Comparison of ENCODE assay signal across 1 cellular context in genomic region chr1:23216771-23217420, GRCh38.
TF ChIP-seq lines count a peak whose summit lies in the region.

No MANE protein-coding gene starts in this region.

TF ChIP-seq in K562, 482 proteins besides CTCF, POLR2A, EP300 and RAD21:
- peak; percentile 41; the same call in 1 of the 2 replicates for TF ChIP-seq DEAF1 (CRISPR knock-in tag; IDR thresholded peaks at IDR 0.05)
- TF ChIP-seq SMC3 (conservative IDR thresholded peaks at IDR 0.05; ENCODE audit: insufficient read depth, low read depth, low read length) = peak; percentile 67
- TF ChIP-seq HMG20A (CRISPR knock-in tag; conservative IDR thresholded peaks at IDR 0.05) = no peak
- TF ChIP-seq PYGO2 (tag; IDR thresholded peaks at IDR 0.05) = no peak
- 0 out of 2 replicates have a peak, but pooled peaks have one; percentile 19 for TF ChIP-seq ATF7 (IDR thresholded peaks at IDR 0.05)
- TF ChIP-seq NONO (IDR thresholded peaks at IDR 0.05; ENCODE audit: low read depth in 2 of 2, low read length in 1 of 2) = peak in 1 of 2 experiments; percentile 67; a peak in 1 of 4 replicates
- TF ChIP-seq ID3 (CRISPR knock-in tag; IDR thresholded peaks at IDR 0.05) = no peak
- 0 out of 2 replicates have a peak, but pooled peaks have one; percentile 40 for TF ChIP-seq ID3 (tag; IDR thresholded peaks at IDR 0.05)
- peak; percentile 21; the same call in 1 of the 2 replicates for TF ChIP-seq CTBP1 (IDR thresholded peaks at IDR 0.05; ENCODE audit: borderline replicate concordance)
- TF ChIP-seq NFIC (IDR thresholded peaks at IDR 0.05) = 0 out of 2 replicates have a peak, but pooled peaks have one; percentile 8
- TF ChIP-seq YBX1 (IDR thresholded peaks at IDR 0.05) = no peak
- TF ChIP-seq KDM5B (IDR thresholded peaks at IDR 0.05; ENCODE audit: insufficient replicate concordance, low read depth, low read length) = peak; percentile 43
- no peak for TF ChIP-seq ZNF398 (CRISPR knock-in tag; IDR thresholded peaks at IDR 0.05)
- peak; percentile 98 for TF ChIP-seq ZBTB7A (IDR thresholded peaks at IDR 0.05; ENCODE audit: borderline replicate concordance, control insufficient read depth, low read depth, low read length)
- 0 out of 2 replicates have a peak, but pooled peaks have one; percentile 31 for TF ChIP-seq SAFB (IDR thresholded peaks at IDR 0.05; ENCODE audit: borderline replicate concordance, low read depth, low read length)
- no peak for TF ChIP-seq NR4A1 (CRISPR knock-in tag; IDR thresholded peaks at IDR 0.05)
- TF ChIP-seq NR4A1 (tag; IDR thresholded peaks at IDR 0.05) = peak; percentile 18; the same call in 1 of the 2 replicates
- TF ChIP-seq GTF2F1 (IDR thresholded peaks at IDR 0.05; ENCODE audit: low read depth, low read length) = no peak
- peak; percentile 17 for TF ChIP-seq CCNT2 (IDR thresholded peaks at IDR 0.05; ENCODE audit: borderline replicate concordance, extremely low read depth, insufficient read length, low read depth, low read length)
- TF ChIP-seq UBTF (IDR thresholded peaks at IDR 0.05; ENCODE audit: borderline replicate concordance in 1 of 2, low read depth in 2 of 2, low read length in 2 of 2) = 0 out of 4 replicates have a peak, but pooled peaks of 1 of the 2 experiments have one; percentile 12
- peak; percentile 78 for TF ChIP-seq CTCFL (IDR thresholded peaks at IDR 0.05; ENCODE audit: borderline replicate concordance, insufficient read depth, low read depth, low read length, poor library complexity, severe bottlenecking)
- TF ChIP-seq NCOA6 (IDR thresholded peaks at IDR 0.05) = peak; percentile 74
- TF ChIP-seq ZNF583 (CRISPR knock-in tag; IDR thresholded peaks at IDR 0.05) = no peak
- no peak for TF ChIP-seq PTTG1 (tag; IDR thresholded peaks at IDR 0.05; ENCODE audit: low read depth)
- peak; percentile 83 for TF ChIP-seq RB1 (IDR thresholded peaks at IDR 0.05; ENCODE audit: low read depth)
- no peak for TF ChIP-seq SMARCB1 (IDR thresholded peaks at IDR 0.05; ENCODE audit: insufficient read length, low read depth)
- peak; percentile 44 for TF ChIP-seq FUS (optimal IDR thresholded peaks at IDR 0.05; ENCODE audit: low read depth, low read length)
- no peak for TF ChIP-seq MCM5 (IDR thresholded peaks at IDR 0.05; ENCODE audit: low read depth)
- TF ChIP-seq, protein P1, sequence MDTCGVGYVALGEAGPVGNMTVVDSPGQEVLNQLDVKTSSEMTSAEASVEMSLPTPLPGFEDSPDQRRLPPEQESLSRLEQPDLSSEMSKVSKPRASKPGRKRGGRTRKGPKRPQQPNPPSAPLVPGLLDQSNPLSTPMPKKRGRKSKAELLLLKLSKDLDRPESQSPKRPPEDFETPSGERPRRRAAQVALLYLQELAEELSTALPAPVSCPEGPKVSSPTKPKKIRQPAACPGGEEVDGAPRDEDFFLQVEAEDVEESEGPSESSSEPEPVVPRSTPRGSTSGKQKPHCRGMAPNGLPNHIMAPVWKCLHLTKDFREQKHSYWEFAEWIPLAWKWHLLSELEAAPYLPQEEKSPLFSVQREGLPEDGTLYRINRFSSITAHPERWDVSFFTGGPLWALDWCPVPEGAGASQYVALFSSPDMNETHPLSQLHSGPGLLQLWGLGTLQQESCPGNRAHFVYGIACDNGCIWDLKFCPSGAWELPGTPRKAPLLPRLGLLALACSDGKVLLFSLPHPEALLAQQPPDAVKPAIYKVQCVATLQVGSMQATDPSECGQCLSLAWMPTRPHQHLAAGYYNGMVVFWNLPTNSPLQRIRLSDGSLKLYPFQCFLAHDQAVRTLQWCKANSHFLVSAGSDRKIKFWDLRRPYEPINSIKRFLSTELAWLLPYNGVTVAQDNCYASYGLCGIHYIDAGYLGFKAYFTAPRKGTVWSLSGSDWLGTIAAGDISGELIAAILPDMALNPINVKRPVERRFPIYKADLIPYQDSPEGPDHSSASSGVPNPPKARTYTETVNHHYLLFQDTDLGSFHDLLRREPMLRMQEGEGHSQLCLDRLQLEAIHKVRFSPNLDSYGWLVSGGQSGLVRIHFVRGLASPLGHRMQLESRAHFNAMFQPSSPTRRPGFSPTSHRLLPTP (IDR thresholded peaks at IDR 0.05; ENCODE audit: borderline replicate concordance, extremely low read depth, insufficient read length) = no peak
- peak; percentile 21; the same call in 1 of the 2 replicates for TF ChIP-seq ZNF24 (IDR thresholded peaks at IDR 0.05)
